9 cellular contexts compared by ENCODE assay signal in the genomic region with DNA sequence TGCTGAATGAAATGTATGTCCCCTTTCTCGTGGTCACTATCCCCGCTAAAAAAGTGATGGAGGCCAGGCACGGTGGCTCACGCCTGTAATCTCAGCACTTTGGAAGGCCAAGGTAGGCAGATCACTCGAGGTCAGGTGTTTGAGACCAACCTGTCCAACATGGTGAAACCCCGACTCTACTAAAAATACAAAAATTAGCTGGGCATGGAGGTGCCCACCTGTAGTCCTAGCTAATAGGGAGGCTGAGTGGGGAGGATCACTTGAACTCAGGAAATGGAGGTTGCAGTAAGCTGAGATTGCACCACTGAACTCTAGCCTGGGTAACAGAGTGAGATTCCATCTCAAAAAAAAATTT.
DNase-seq lines count a peak whose midpoint lies in the region; ATAC-seq and TF ChIP-seq lines count a peak whose summit lies in the region.
"Had no signal": no experiment of that assay in that cellular context is flagged by ENCODE, and none has a peak within 500 bp of the region (broad histone marks: within the 10 kb centered on the region; RNA-seq: fewer than 3 reads in every experiment).

No MANE protein-coding gene starts in this region.

- peak overlapping the region in 1 of 8 donors; percentile 28 for H3K4me3 Mint-ChIP-seq in CD4-positive, alpha-beta memory T cell
- H3K4me3 Mint-ChIP-seq in activated naive CD8-positive, alpha-beta T cell treated with anti-CD3 and anti-CD28 coated beads, Interleukin-2, amount 50 U/mL, for 24 hours = no peak overlapping the region
- no peak overlapping the region for H3K4me3 Mint-ChIP-seq in natural killer cell

- H3K27me3 ChIP-seq in CD4-positive, alpha-beta memory T cell (ENCODE audit: insufficient read depth, low read length) = no peaks in the 10 kb centered on the region
- no peaks in the 10 kb centered on the region for H3K27me3 ChIP-seq in uterus
- H3K27me3 ChIP-seq: colonic mucosa, neutrophil had no signal

- no peak for TF ChIP-seq POLR2A in uterus (IDR thresholded peaks at IDR 0.05)

- CTCF ChIA-PET in CD4-positive, alpha-beta memory T cell (lab: Charles Lee; ENCODE audit: partially characterized antibody) = interaction anchor here (1.3 to 2.2 kb wide), 4 partner anchors 12 to 168 kb away, joined by 4 to 5 read pairs (median 5); no protein-coding TSS in a partner anchor

- H3K27ac ChIP-seq in CD4-positive, alpha-beta memory T cell (ENCODE audit: low read depth, low read length) = peak overlapping the region; percentile 68
- H3K27ac ChIP-seq in KOPT-K1 (ENCODE audit: low read depth, low read length, poor library complexity, severe bottlenecking) (peak overlapping the region; percentile 30), uterus (no peak overlapping the region)
- H3K27ac ChIP-seq: colonic mucosa had no signal

- H3K36me3 ChIP-seq in CD4-positive, alpha-beta memory T cell (ENCODE audit: insufficient read depth, low read length) = no peaks in the 10 kb centered on the region
- H3K36me3 ChIP-seq in KOPT-K1 (ENCODE audit: insufficient read depth, low read length) (no peaks in the 10 kb centered on the region), uterus (no peaks in the 10 kb centered on the region)
- H3K36me3 ChIP-seq: colonic mucosa, neutrophil had no signal

- peaks cover 29% of the 10 kb centered on the region for H3K4me1 ChIP-seq in CD4-positive, alpha-beta memory T cell (ENCODE audit: insufficient read depth, low read length)
- H3K4me1 ChIP-seq in uterus = no peaks in the 10 kb centered on the region
- H3K4me1 ChIP-seq: colonic mucosa had no signal

- intact Hi-C loops in CD4-positive, alpha-beta memory T cell (cut with micrococcal nuclease) = no loop called here
- intact Hi-C loops in natural killer cell (cut with micrococcal nuclease) (loop anchor here (5.0 kb wide), 2 partner anchors 91 to 324 kb away; a partner anchor contains a TSS), uterus (cut with DNase I; ENCODE audit: low total_unique reads) (no loop called here)

- H3K27ac Mint-ChIP-seq in CD4-positive, alpha-beta memory T cell = peak overlapping the region; percentile 85 to 99 (median 96)
- H3K27ac Mint-ChIP-seq in activated naive CD8-positive, alpha-beta T cell treated with anti-CD3 and anti-CD28 coated beads, Interleukin-2, amount 50 U/mL, for 24 hours = peak overlapping the region; percentile 99
- peak overlapping the region; percentile 91 to 97 for H3K27ac Mint-ChIP-seq in natural killer cell

- peaks cover 22 to 48% (median 32%) of the 10 kb centered on the region in 4 donors for H3K4me1 Mint-ChIP-seq in CD4-positive, alpha-beta memory T cell
- H3K4me1 Mint-ChIP-seq in activated naive CD8-positive, alpha-beta T cell treated with anti-CD3 and anti-CD28 coated beads, Interleukin-2, amount 50 U/mL, for 24 hours = peaks cover 65% of the 10 kb centered on the region
- peaks cover 48 to 51% of the 10 kb centered on the region in 2 donors for H3K4me1 Mint-ChIP-seq in natural killer cell

- POLR2A ChIA-PET in CD4-positive, alpha-beta memory T cell (lab: Charles Lee; ENCODE audit: partially characterized antibody) = interaction anchor here (0.9 to 10.6 kb wide), 8 partner anchors 18 to 146 kb away, joined by 3 to 145 read pairs (median 4); a partner anchor contains a TSS

- H3K36me3 Mint-ChIP-seq in CD4-positive, alpha-beta memory T cell = no peaks in the 10 kb centered on the region
- peaks cover 4% of the 10 kb centered on the region for H3K36me3 Mint-ChIP-seq in activated naive CD8-positive, alpha-beta T cell treated with anti-CD3 and anti-CD28 coated beads, Interleukin-2, amount 50 U/mL, for 24 hours (ENCODE audit: low read depth)
- no peaks in the 10 kb centered on the region for H3K36me3 Mint-ChIP-seq in natural killer cell

- TF ChIP-seq CTCF in natural killer cell (IDR thresholded peaks at IDR 0.05) (no peak), uterus (IDR thresholded peaks at IDR 0.05) (no peak)

- H3K9me3 ChIP-seq in CD4-positive, alpha-beta memory T cell (ENCODE audit: control insufficient read depth in 1 of 2, low read length in 2 of 2) = no peaks in the 10 kb centered on the region
- H3K9me3 ChIP-seq in KOPT-K1 (ENCODE audit: insufficient read depth, low read length, poor library complexity, severe bottlenecking) (no peaks in the 10 kb centered on the region), uterus (no peaks in the 10 kb centered on the region)
- H3K9me3 ChIP-seq: colonic mucosa, neutrophil had no signal

- no peaks in the 10 kb centered on the region for H3K9me3 Mint-ChIP-seq in CD4-positive, alpha-beta memory T cell
- H3K9me3 Mint-ChIP-seq in activated naive CD8-positive, alpha-beta T cell treated with anti-CD3 and anti-CD28 coated beads, Interleukin-2, amount 50 U/mL, for 24 hours = no peaks in the 10 kb centered on the region
- H3K9me3 Mint-ChIP-seq in natural killer cell = peaks cover 0 to 3% of the 10 kb centered on the region in 2 donors

- no peak for ATAC-seq in activated naive CD8-positive, alpha-beta T cell treated with anti-CD3 and anti-CD28 coated beads, Interleukin-2, amount 50 U/mL, for 24 hours
- ATAC-seq in natural killer cell (no peak), HG03469 (IDR thresholded peaks at IDR 0.05; ENCODE audit: unreplicated experiment) (no peak), GM19395 (IDR thresholded peaks at IDR 0.05; ENCODE audit: unreplicated experiment) (no peak)

- H3K4me3 ChIP-seq in CD4-positive, alpha-beta memory T cell (ENCODE audit: low read length in 2 of 2) = no peak overlapping the region
- no peak overlapping the region for H3K4me3 ChIP-seq in uterus
- H3K4me3 ChIP-seq: colonic mucosa had no signal

- no peaks in the 10 kb centered on the region for H3K27me3 Mint-ChIP-seq in CD4-positive, alpha-beta memory T cell
- no peaks in the 10 kb centered on the region for H3K27me3 Mint-ChIP-seq in activated naive CD8-positive, alpha-beta T cell treated with anti-CD3 and anti-CD28 coated beads, Interleukin-2, amount 50 U/mL, for 24 hours
- H3K27me3 Mint-ChIP-seq in natural killer cell (ENCODE audit: low read depth in 2 of 2) = no peaks in the 10 kb centered on the region

- DNase-seq in CD4-positive, alpha-beta memory T cell = no peak
- DNase-seq in activated naive CD8-positive, alpha-beta T cell treated with anti-CD3 and anti-CD28 coated beads, Interleukin-2, amount 50 U/mL, for 24 hours = no peak
- no peak for DNase-seq in natural killer cell
- DNase-seq in uterus = no peak
- DNase-seq: colonic mucosa had no signal

Comparison
In these comparisons a context has a peak if more than half of its experiments do, and no peak if none do; other contexts are left out.
1. H3K27ac ChIP-seq: peak in CD4-positive, alpha-beta memory T cell (single experiment) and KOPT-K1 (single experiment); none in uterus (0 of 2).
2. Peak in every context shown above with its lines, with median percentiles within 50 percentile points of each other: H3K27ac Mint-ChIP-seq.